In the genomic region with DNA sequence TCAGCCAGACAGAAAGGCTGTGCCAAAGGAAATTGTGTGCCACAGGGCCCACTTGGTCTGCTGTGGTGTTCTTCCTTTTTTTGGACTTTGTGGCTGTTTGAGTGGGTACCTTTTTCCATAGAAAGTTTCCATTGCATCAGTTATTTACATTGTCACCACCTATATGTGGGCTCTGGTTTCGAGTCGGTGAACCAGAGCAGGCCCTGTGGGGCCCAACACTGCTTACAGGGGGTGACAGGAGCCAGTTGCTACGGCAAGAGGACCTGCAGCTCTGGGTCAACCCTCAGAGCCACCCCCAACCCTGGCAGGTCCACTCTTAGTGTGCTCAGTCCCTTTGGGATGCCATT, we compare ENCODE assay signal across 13 cellular contexts.
DNase-seq lines count a peak whose midpoint lies in the region; ATAC-seq lines count a peak whose summit lies in the region.
"Had no signal": no experiment of that assay in that cellular context is flagged by ENCODE, and none has a peak within 500 bp of the region (broad histone marks: within the 10 kb centered on the region; RNA-seq: fewer than 3 reads in every experiment).

No MANE protein-coding gene starts in this region.

- H3K9me3 Mint-ChIP-seq in T-helper 2 cell treated with Interferon-gamma antibody and Interleukin-4, amounts not matched to agents 5 μg/mL and 100 μg/mL, for 36 hours = no peaks in the 10 kb centered on the region
- H3K9me3 Mint-ChIP-seq: CD8-positive, alpha-beta memory T cell; nephron progenitor cell had no signal

- no peaks in the 10 kb centered on the region for H3K27me3 Mint-ChIP-seq in T-helper 2 cell treated with Interferon-gamma antibody and Interleukin-4, amounts not matched to agents 5 μg/mL and 100 μg/mL, for 36 hours (ENCODE audit: low read depth)
- H3K27me3 Mint-ChIP-seq: CD8-positive, alpha-beta memory T cell had no signal

- H3K4me1 ChIP-seq in Karpas-422 (ENCODE audit: low read length) = peaks cover 27% of the 10 kb centered on the region
- H3K4me1 ChIP-seq: gastroesophageal sphincter had no signal

- no peak overlapping the region for H2AFZ ChIP-seq in Karpas-422 (ENCODE audit: low read length)

- 0 out of 2 replicates have a peak, but pooled peaks cover 3% of the 10 kb centered on the region for H4K20me1 ChIP-seq in Karpas-422 (ENCODE audit: insufficient read depth, low read depth, low read length)

- peaks cover 2% of the 10 kb centered on the region for H3K36me3 Mint-ChIP-seq in T-helper 2 cell treated with Interferon-gamma antibody and Interleukin-4, amounts not matched to agents 5 μg/mL and 100 μg/mL, for 36 hours (ENCODE audit: low read depth)
- H3K36me3 Mint-ChIP-seq: CD8-positive, alpha-beta memory T cell had no signal

- no peaks in the 10 kb centered on the region for H3K9me3 ChIP-seq in Karpas-422 (ENCODE audit: low read length)
- H3K9me3 ChIP-seq: gastroesophageal sphincter had no signal

- H3K4me1 Mint-ChIP-seq in T-helper 2 cell treated with Interferon-gamma antibody and Interleukin-4, amounts not matched to agents 5 μg/mL and 100 μg/mL, for 36 hours (ENCODE audit: low read depth) = peaks cover 36% of the 10 kb centered on the region

- peak; percentile 38 for ATAC-seq in GM18498 (IDR thresholded peaks at IDR 0.05; ENCODE audit: unreplicated experiment)
- ATAC-seq in activated CD4-positive, CD25-positive, alpha-beta regulatory T cell treated with anti-CD3 and anti-CD28 coated beads, Interleukin-2, amount 50 U/mL, for 24 hours = no peak
- ATAC-seq: gastroesophageal sphincter had no signal

- H3K79me2 ChIP-seq in Karpas-422 (ENCODE audit: low read length) = no peaks in the 10 kb centered on the region

- H3K4me3 ChIP-seq in Karpas-422 (ENCODE audit: low read length) = no peak overlapping the region
- H3K4me3 ChIP-seq: gastroesophageal sphincter had no signal

- no peaks in the 10 kb centered on the region for H3K9me2 ChIP-seq in Karpas-422 (replicated peaks; ENCODE audit: insufficient read depth, low read length)

- H3K4me3 Mint-ChIP-seq in T-helper 2 cell treated with Interferon-gamma antibody and Interleukin-4, amounts not matched to agents 5 μg/mL and 100 μg/mL, for 36 hours = no peak overlapping the region
- H3K4me3 Mint-ChIP-seq: CD8-positive, alpha-beta memory T cell; nephron progenitor cell had no signal

- no peak overlapping the region for H3K4me2 ChIP-seq in Karpas-422 (ENCODE audit: low read depth, low read length, poor library complexity, severe bottlenecking)

- peak; percentile 64 for DNase-seq in T-helper 2 cell treated with Interferon-gamma antibody and Interleukin-4, amounts not matched to agents 5 μg/mL and 100 μg/mL, for 36 hours (ENCODE audit: low spot score)
- DNase-seq in T-helper 2 cell (no peak), NAMALWA (ENCODE audit: low spot score) (peak; percentile 46), left kidney (ENCODE audit: low read depth, low spot score) (peak; percentile 58), COLO668 (lab: John Stamatoyannopoulos, UW; ENCODE audit: unreplicated experiment) (no peak), Karpas-422 (no peak)
- DNase-seq: amygdala; CD8-positive, alpha-beta memory T cell; MM.1S; nephron progenitor cell had no signal

- no peak overlapping the region for H3K9ac ChIP-seq in Karpas-422 (ENCODE audit: low read length)

- no peak overlapping the region for H3K27ac ChIP-seq in Karpas-422 (ENCODE audit: low read length)
- H3K27ac ChIP-seq: gastroesophageal sphincter had no signal

- H3K36me3 ChIP-seq in Karpas-422 (ENCODE audit: insufficient read depth, low read length) = no peaks in the 10 kb centered on the region
- H3K36me3 ChIP-seq: gastroesophageal sphincter had no signal

- H3K27me3 ChIP-seq in Karpas-422 (ENCODE audit: low read length) = no peaks in the 10 kb centered on the region
- H3K27me3 ChIP-seq: gastroesophageal sphincter had no signal

- H3K27ac Mint-ChIP-seq in T-helper 2 cell treated with Interferon-gamma antibody and Interleukin-4, amounts not matched to agents 5 μg/mL and 100 μg/mL, for 36 hours = no peak overlapping the region
- H3K27ac Mint-ChIP-seq: nephron progenitor cell had no signal

Comparison
In these comparisons a context has a peak if more than half of its experiments do, and no peak if none do; other contexts are left out.
1. DNase-seq: peak in T-helper 2 cell treated with Interferon-gamma antibody and Interleukin-4, amounts not matched to agents 5 μg/mL and 100 μg/mL, for 36 hours (single experiment), NAMALWA (single experiment) and left kidney (single experiment); none in T-helper 2 cell (0 of 5), COLO668 (single experiment) and Karpas-422 (single experiment).